In the genomic region with DNA sequence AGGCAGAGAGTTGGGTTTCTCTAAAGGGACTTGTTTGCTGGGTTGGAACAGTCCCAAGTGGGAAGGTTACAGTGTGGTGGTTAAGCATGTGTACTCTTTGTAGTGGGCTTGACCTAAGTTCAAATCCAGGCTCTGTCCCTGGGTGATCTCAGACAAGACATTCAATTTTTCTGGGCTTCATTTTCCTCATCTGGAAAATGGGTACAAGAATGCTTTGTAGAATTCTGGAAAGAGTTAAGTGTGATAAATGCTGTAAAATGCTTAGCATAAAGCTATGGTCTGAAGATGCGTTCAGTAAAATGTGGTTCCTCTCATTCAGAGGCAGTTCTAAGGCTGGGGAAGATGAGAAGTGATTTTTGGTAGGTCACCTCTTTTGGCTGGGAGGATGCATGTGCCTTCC, we compare ENCODE assay signal across 1 cellular context.
TF ChIP-seq lines count a peak whose summit lies in the region.

No MANE protein-coding gene starts in this region.

TF ChIP-seq in K562, 482 proteins besides CTCF, POLR2A, EP300 and RAD21 (continued from another document):
- no peak for TF ChIP-seq SAP30 (IDR thresholded peaks at IDR 0.05; ENCODE audit: borderline replicate concordance, insufficient read depth, low read depth, low read length, poor library complexity, severe bottlenecking)
- TF ChIP-seq, protein P1, sequence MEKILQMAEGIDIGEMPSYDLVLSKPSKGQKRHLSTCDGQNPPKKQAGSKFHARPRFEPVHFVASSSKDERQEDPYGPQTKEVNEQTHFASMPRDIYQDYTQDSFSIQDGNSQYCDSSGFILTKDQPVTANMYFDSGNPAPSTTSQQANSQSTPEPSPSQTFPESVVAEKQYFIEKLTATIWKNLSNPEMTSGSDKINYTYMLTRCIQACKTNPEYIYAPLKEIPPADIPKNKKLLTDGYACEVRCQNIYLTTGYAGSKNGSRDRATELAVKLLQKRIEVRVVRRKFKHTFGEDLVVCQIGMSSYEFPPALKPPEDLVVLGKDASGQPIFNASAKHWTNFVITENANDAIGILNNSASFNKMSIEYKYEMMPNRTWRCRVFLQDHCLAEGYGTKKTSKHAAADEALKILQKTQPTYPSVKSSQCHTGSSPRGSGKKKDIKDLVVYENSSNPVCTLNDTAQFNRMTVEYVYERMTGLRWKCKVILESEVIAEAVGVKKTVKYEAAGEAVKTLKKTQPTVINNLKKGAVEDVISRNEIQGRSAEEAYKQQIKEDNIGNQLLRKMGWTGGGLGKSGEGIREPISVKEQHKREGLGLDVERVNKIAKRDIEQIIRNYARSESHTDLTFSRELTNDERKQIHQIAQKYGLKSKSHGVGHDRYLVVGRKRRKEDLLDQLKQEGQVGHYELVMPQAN (IDR thresholded peaks at IDR 0.05; ENCODE audit: borderline replicate concordance), result no peak
- no peak for TF ChIP-seq ZNF408 (CRISPR knock-in tag; IDR thresholded peaks at IDR 0.05; ENCODE audit: low read depth)
- TF ChIP-seq HEY1 (CRISPR knock-in tag; IDR thresholded peaks at IDR 0.05; ENCODE audit: borderline replicate concordance), result no peak
- TF ChIP-seq KHSRP (IDR thresholded peaks at IDR 0.05), result no peak
- TF ChIP-seq GTF2E2 (tag; IDR thresholded peaks at IDR 0.05), result no peak
- peak; percentile 24; the same call in 1 of the 2 replicates for TF ChIP-seq ADNP (tag; IDR thresholded peaks at IDR 0.05)
- TF ChIP-seq, protein P2, sequence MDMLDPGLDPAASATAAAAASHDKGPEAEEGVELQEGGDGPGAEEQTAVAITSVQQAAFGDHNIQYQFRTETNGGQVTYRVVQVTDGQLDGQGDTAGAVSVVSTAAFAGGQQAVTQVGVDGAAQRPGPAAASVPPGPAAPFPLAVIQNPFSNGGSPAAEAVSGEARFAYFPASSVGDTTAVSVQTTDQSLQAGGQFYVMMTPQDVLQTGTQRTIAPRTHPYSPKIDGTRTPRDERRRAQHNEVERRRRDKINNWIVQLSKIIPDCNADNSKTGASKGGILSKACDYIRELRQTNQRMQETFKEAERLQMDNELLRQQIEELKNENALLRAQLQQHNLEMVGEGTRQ (CRISPR knock-in tag; IDR thresholded peaks at IDR 0.05), result no peak
- TF ChIP-seq, protein P3, sequence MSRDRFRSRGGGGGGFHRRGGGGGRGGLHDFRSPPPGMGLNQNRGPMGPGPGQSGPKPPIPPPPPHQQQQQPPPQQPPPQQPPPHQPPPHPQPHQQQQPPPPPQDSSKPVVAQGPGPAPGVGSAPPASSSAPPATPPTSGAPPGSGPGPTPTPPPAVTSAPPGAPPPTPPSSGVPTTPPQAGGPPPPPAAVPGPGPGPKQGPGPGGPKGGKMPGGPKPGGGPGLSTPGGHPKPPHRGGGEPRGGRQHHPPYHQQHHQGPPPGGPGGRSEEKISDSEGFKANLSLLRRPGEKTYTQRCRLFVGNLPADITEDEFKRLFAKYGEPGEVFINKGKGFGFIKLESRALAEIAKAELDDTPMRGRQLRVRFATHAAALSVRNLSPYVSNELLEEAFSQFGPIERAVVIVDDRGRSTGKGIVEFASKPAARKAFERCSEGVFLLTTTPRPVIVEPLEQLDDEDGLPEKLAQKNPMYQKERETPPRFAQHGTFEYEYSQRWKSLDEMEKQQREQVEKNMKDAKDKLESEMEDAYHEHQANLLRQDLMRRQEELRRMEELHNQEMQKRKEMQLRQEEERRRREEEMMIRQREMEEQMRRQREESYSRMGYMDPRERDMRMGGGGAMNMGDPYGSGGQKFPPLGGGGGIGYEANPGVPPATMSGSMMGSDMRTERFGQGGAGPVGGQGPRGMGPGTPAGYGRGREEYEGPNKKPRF (IDR thresholded peaks at IDR 0.05; ENCODE audit: low read depth, low read length), result no peak
- TF ChIP-seq CHD4 (IDR thresholded peaks at IDR 0.05; ENCODE audit: insufficient read depth, insufficient replicate concordance, low read depth, low read length, poor library complexity, severe bottlenecking), result peak; percentile 50
- TF ChIP-seq ZNF586 (CRISPR knock-in tag; conservative IDR thresholded peaks at IDR 0.05), result no peak
- no peak for TF ChIP-seq PML (IDR thresholded peaks at IDR 0.05; ENCODE audit: low read length)
- TF ChIP-seq, protein P4, sequence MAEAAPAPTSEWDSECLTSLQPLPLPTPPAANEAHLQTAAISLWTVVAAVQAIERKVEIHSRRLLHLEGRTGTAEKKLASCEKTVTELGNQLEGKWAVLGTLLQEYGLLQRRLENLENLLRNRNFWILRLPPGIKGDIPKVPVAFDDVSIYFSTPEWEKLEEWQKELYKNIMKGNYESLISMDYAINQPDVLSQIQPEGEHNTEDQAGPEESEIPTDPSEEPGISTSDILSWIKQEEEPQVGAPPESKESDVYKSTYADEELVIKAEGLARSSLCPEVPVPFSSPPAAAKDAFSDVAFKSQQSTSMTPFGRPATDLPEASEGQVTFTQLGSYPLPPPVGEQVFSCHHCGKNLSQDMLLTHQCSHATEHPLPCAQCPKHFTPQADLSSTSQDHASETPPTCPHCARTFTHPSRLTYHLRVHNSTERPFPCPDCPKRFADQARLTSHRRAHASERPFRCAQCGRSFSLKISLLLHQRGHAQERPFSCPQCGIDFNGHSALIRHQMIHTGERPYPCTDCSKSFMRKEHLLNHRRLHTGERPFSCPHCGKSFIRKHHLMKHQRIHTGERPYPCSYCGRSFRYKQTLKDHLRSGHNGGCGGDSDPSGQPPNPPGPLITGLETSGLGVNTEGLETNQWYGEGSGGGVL (CRISPR knock-in tag; IDR thresholded peaks at IDR 0.05), result no peak
- no peak for TF ChIP-seq HNRNPK (IDR thresholded peaks at IDR 0.05; ENCODE audit: low read depth, low read length, poor library complexity, severe bottlenecking)
- TF ChIP-seq TCF7L2 (IDR thresholded peaks at IDR 0.05; ENCODE audit: low read depth, low read length), result no peak
- TF ChIP-seq, protein P5, sequence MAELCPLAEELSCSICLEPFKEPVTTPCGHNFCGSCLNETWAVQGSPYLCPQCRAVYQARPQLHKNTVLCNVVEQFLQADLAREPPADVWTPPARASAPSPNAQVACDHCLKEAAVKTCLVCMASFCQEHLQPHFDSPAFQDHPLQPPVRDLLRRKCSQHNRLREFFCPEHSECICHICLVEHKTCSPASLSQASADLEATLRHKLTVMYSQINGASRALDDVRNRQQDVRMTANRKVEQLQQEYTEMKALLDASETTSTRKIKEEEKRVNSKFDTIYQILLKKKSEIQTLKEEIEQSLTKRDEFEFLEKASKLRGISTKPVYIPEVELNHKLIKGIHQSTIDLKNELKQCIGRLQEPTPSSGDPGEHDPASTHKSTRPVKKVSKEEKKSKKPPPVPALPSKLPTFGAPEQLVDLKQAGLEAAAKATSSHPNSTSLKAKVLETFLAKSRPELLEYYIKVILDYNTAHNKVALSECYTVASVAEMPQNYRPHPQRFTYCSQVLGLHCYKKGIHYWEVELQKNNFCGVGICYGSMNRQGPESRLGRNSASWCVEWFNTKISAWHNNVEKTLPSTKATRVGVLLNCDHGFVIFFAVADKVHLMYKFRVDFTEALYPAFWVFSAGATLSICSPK (IDR thresholded peaks at IDR 0.05; ENCODE audit: borderline replicate concordance), result no peak
- TF ChIP-seq HMG20B (CRISPR knock-in tag; IDR thresholded peaks at IDR 0.05), result no peak
- TF ChIP-seq, protein P6, sequence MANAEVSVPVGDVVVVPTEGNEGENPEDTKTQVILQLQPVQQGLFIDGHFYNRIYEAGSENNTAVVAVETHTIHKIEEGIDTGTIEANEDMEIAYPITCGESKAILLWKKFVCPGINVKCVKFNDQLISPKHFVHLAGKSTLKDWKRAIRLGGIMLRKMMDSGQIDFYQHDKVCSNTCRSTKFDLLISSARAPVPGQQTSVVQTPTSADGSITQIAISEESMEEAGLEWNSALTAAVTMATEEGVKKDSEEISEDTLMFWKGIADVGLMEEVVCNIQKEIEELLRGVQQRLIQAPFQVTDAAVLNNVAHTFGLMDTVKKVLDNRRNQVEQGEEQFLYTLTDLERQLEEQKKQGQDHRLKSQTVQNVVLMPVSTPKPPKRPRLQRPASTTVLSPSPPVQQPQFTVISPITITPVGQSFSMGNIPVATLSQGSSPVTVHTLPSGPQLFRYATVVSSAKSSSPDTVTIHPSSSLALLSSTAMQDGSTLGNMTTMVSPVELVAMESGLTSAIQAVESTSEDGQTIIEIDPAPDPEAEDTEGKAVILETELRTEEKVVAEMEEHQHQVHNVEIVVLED (CRISPR knock-in tag; IDR thresholded peaks at IDR 0.05), result no peak
- TF ChIP-seq TRIM28 (IDR thresholded peaks at IDR 0.05), result no peak
- TF ChIP-seq KDM4B (IDR thresholded peaks at IDR 0.05; ENCODE audit: borderline replicate concordance in 2 of 2, low read depth in 1 of 2), result no peak
- TF ChIP-seq MIER1 (IDR thresholded peaks at IDR 0.05; ENCODE audit: low read depth), result no peak
- no peak for TF ChIP-seq CEBPB (tag; IDR thresholded peaks at IDR 0.05)
